Comparison of ENCODE assay signal across 30 cellular contexts in the genomic region with DNA sequence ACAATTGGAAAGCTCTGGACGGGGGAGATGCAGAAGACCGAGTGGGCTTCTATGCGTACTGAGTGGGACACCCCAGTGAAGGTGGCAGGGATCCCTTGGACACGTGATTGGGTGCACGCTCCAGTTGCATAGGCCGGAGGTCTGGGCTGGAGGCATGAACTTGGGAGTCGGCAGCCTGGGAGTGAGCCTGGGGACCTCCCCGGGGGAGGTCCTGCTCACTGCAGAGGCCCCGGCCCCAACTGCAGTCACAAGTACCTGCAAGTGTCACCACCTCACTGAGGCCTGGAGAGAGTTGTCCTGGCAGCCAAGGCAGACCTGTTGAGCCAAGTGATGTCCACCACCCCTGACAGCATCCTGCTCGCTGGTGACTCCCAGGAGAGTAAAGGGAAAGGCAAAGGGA. TPM values are rescaled to one million over a fixed set of nuclear protein-coding genes. Genes with fewer than 3 reads are reported as not detected.
DNase-seq lines count a peak whose midpoint lies in the region; ATAC-seq and TF ChIP-seq lines count a peak whose summit lies in the region.
"Had no signal": no experiment of that assay in that cellular context is flagged by ENCODE, and none has a peak within 500 bp of the region (broad histone marks: within the 10 kb centered on the region; RNA-seq: fewer than 3 reads in every experiment).

No MANE protein-coding gene starts in this region.

- H3K27me3 ChIP-seq in left ventricle myocardium inferior (ENCODE audit: low read depth), result peaks cover 75% of the 10 kb centered on the region
- H3K27me3 ChIP-seq in colonic mucosa, result no peaks in the 10 kb centered on the region
- H3K27me3 ChIP-seq: ascending aorta, BLaER1, SJSA1 had no signal

- no peak overlapping the region for H3K27ac ChIP-seq in left ventricle myocardium inferior (replicated peaks)
- H3K27ac ChIP-seq in colonic mucosa, result no peak overlapping the region
- H3K27ac ChIP-seq: ascending aorta, BLaER1, HL-60, lower lobe of right lung, SJSA1, skin epidermis, thoracic aorta had no signal

- no peak for ATAC-seq in Right ventricle myocardium inferior
- ATAC-seq: lower lobe of right lung, mucosa of descending colon, T-cell, WTC11 had no signal

- H3K9ac ChIP-seq in colonic mucosa (ENCODE audit: low read depth in 2 of 2, low read length in 2 of 2), result no peak overlapping the region
- H3K9ac ChIP-seq: BLaER1 had no signal

- DNase-seq in Right ventricle myocardium inferior (ENCODE audit: missing footprints) (peak; percentile 26), left ventricle myocardium inferior (no peak), colonic mucosa (peak; percentile 12), mesenteric fat pad (ENCODE audit: low spot score) (peak; percentile 81), ureter (ENCODE audit: low spot score) (peak; percentile 20), CD1c-positive myeloid dendritic cell (ENCODE audit: extremely low spot score) (no peak), G401 (ENCODE audit: low spot score) (no peak)
- DNase-seq: DMS153, erythroblast, H9, KBM-7, lower lobe of right lung, mucosa of descending colon, NCI-H1092 treated with DMSO at 0.1 percent for 48 hours, NCI-H187, NCI-H2171, NCI-H510A had no signal

- no peak for TF ChIP-seq CTCF in left ventricle myocardium inferior (IDR thresholded peaks at IDR 0.05; ENCODE audit: borderline replicate concordance)
- TF ChIP-seq CTCF in colonic mucosa (IDR thresholded peaks at IDR 0.05), result no peak

- intact Hi-C loops in Right ventricle myocardium inferior (cut with DNase I), result no loop called here
- intact Hi-C loops in left ventricle myocardium inferior (cut with micrococcal nuclease), result no loop called here
- intact Hi-C loops in colonic mucosa (cut with DNase I), result no loop called here

- no peak overlapping the region for H3K4me3 ChIP-seq in left ventricle myocardium inferior
- no peak overlapping the region for H3K4me3 ChIP-seq in colonic mucosa
- H3K4me3 ChIP-seq: ascending aorta, BLaER1, lower lobe of right lung, mucosa of descending colon, SJSA1, skin epidermis, thoracic aorta had no signal

- in situ Hi-C loops in G401 (cut with HindIII; ENCODE audit: low sequenced_read_pairs), result no loop called here

- H3K9me3 ChIP-seq in left ventricle myocardium inferior (replicated peaks) (peaks cover 32% of the 10 kb centered on the region), colonic mucosa (no peaks in the 10 kb centered on the region)
- H3K9me3 ChIP-seq: SJSA1 had no signal

- H3K4me1 ChIP-seq in left ventricle myocardium inferior (no peaks in the 10 kb centered on the region), colonic mucosa (no peaks in the 10 kb centered on the region)
- H3K4me1 ChIP-seq: ascending aorta, lower lobe of right lung, SJSA1 had no signal

- H3K36me3 ChIP-seq in left ventricle myocardium inferior (no peaks in the 10 kb centered on the region), colonic mucosa (no peaks in the 10 kb centered on the region)
- H3K36me3 ChIP-seq: ascending aorta, BLaER1, lower lobe of right lung, SJSA1, thoracic aorta had no signal

RNA-seq across cellular contexts. Expression of a gene that starts 49.3 kb away (rescaled TPM):
- total RNA-seq in Right ventricle myocardium inferior (not detected), left ventricle myocardium inferior (not detected), colonic mucosa (not detected), mesenteric fat pad (not detected), ureter (not detected)
- 0.80 TPM in 1 of 2 replicates, not detected in the other for total RNA-seq in G401 (2014; rRNA removed; shearing (Covaris generic))
- total RNA-seq: ascending aorta, cardiac septum, kidney epithelial cell, lower lobe of right lung, M059J, renal cortical epithelial cell, RPMI7951, T-cell had no signal

Comparison
In these comparisons a context has a peak if more than half of its experiments do, and no peak if none do; other contexts are left out.
1. DNase-seq: peak in Right ventricle myocardium inferior (single experiment), colonic mucosa (single experiment), mesenteric fat pad (single experiment) and ureter (single experiment); none in left ventricle myocardium inferior (single experiment), CD1c-positive myeloid dendritic cell (single experiment) and G401 (single experiment).